ENCODE assay signal across 8 cellular contexts in the genomic region with DNA sequence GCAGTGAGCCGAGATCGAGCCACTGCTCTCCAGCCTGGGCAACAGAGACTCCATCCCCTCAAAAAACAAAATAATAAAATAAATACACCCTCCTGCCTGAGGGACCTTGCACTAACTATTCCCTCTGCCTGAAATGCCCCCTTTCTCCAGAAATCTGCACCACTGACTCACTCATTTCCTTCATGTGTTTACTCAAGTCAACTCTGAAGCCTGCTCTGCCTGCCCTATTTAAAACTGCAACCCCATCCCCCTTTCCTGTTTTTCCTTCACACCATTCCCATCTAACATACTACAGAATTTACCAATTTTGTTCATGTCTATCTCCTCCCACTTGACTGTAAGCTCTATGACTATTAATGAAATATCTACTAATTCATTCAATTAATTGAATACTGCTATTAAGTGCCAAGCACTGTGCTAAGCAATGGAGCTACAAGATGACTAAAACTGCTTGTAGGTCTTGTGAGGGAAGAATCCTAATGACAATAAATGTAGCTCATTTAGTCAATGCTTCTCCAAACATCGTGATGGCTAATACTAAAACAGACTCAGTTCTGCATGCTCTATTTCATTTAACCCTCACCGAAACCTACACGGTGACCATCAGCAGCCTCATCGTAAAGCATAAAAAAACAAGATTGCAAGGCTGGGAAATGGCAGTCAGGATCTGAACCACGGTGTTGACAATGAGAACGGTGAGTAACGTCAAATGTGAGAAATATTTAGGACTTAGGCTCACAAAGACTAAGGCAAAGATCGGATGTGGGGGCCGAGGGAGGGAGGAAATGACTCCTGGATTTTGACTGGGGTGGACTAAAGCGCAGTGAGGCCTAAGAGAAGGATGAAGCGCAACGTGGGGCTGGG. TPM values are rescaled to one million over a fixed set of nuclear protein-coding genes. Genes with fewer than 3 reads are reported as not detected.
A peak's percentile ranks its signal among the peaks of the same experiment; 100 is the strongest.
DNase-seq lines count a peak whose midpoint lies in the region; ATAC-seq and TF ChIP-seq lines count a peak whose summit lies in the region.

No MANE protein-coding gene starts in this region.

- H3K4me3 ChIP-seq in effector memory CD4-positive, alpha-beta T cell (ENCODE audit: insufficient read depth, low read depth, low read length, poor library complexity, severe bottlenecking): peak overlapping the region; percentile 78

- peaks cover 20% of the 10 kb centered on the region for H3K4me1 ChIP-seq in effector memory CD4-positive, alpha-beta T cell (ENCODE audit: control insufficient read depth, insufficient read depth, low read length, poor library complexity, severe bottlenecking)

- H3K27me3 Mint-ChIP-seq in nephron progenitor cell (ENCODE audit: low read depth, poor library complexity): peaks cover 2% of the 10 kb centered on the region

- H3K27ac Mint-ChIP-seq in nephron progenitor cell: peak overlapping the region; percentile 84

- no peaks in the 10 kb centered on the region for H3K27me3 ChIP-seq in effector memory CD4-positive, alpha-beta T cell (replicated peaks; ENCODE audit: control insufficient read depth, insufficient read depth, low read length, poor library complexity, severe bottlenecking)

- no peak for TF ChIP-seq CTCF in nephron progenitor cell (IDR thresholded peaks at IDR 0.05)

- DNase-seq in stimulated activated CD4-positive, alpha-beta T cell treated with anti-CD3 and anti-CD28 coated beads, Interleukin-12 subunit alpha, Interleukin-12 subunit beta, amount 100 ng/mL, for 48 hours (ENCODE audit: low read depth in 2 of 3, low spot score in 1 of 3): peak in 2 of 3 donors; percentile 22 to 25
- no peak for DNase-seq in stimulated activated CD4-positive, alpha-beta T cell treated with anti-CD3 and anti-CD28 coated beads, Interleukin-12 subunit alpha, Interleukin-12 subunit beta, amount 100 ng/mL, for 4 hours
- no peak for DNase-seq in effector memory CD4-positive, alpha-beta T cell
- no peak for DNase-seq in nephron progenitor cell

- peak overlapping the region; percentile 90 for H3K4me3 Mint-ChIP-seq in nephron progenitor cell

- peaks cover 16% of the 10 kb centered on the region for H3K36me3 Mint-ChIP-seq in nephron progenitor cell (ENCODE audit: low read depth)

- H3K4me1 Mint-ChIP-seq in nephron progenitor cell: peaks cover 64% of the 10 kb centered on the region

- no peaks in the 10 kb centered on the region for H3K9me3 ChIP-seq in effector memory CD4-positive, alpha-beta T cell (ENCODE audit: control insufficient read depth, low read length)

- peak overlapping the region; percentile 78 for H3K27ac ChIP-seq in effector memory CD4-positive, alpha-beta T cell (ENCODE audit: insufficient read depth, low read length, poor library complexity, severe bottlenecking)

- H3K9me3 Mint-ChIP-seq in nephron progenitor cell: no peaks in the 10 kb centered on the region

- peaks cover 15% of the 10 kb centered on the region for H3K36me3 ChIP-seq in effector memory CD4-positive, alpha-beta T cell (ENCODE audit: control insufficient read depth, insufficient read depth, low read length)

- ATAC-seq in GM21381 (IDR thresholded peaks at IDR 0.05; ENCODE audit: unreplicated experiment): no peak
- no peak for ATAC-seq in GM18502 (IDR thresholded peaks at IDR 0.05; ENCODE audit: poor library complexity, unreplicated experiment)
- no peak for ATAC-seq in GM18861 (IDR thresholded peaks at IDR 0.05; ENCODE audit: unreplicated experiment)

TF ChIP-seq in PFSK-1, 5 proteins besides CTCF, POLR2A, EP300 and RAD21:
- TF ChIP-seq SIN3A (IDR thresholded peaks at IDR 0.05; ENCODE audit: borderline replicate concordance, insufficient read depth, low read length) (peak; percentile 77; the same call in 1 of the 2 replicates), REST (IDR thresholded peaks at IDR 0.05; ENCODE audit: insufficient read depth in 1 of 2, low read depth in 2 of 2, low read length in 2 of 2) (peak in 1 of 2 experiments; percentile 50; a peak in 1 of 4 replicates), TAF1 (IDR thresholded peaks at IDR 0.05; ENCODE audit: borderline replicate concordance, insufficient read depth, low read length) (peak; percentile 61; the same call in 1 of the 2 replicates), FOXP2 (optimal IDR thresholded peaks at IDR 0.05; ENCODE audit: borderline replicate concordance, extremely low read depth, extremely low read length, insufficient read depth) (no peak), POLR2AphosphoS5 (IDR thresholded peaks at IDR 0.05; ENCODE audit: low read depth, low read length) (no peak)

RNA-seq across cellular contexts. Expression of gene TMEM39B, which starts 0.7 kb away (rescaled TPM):
- polyA plus RNA-seq in PFSK-1 (2012; ENCODE audit: insufficient read length, low read depth): 36.5 TPM

RNA-seq across cellular contexts. Expression of gene KPNA6, which starts 35.9 kb away (rescaled TPM):
- polyA plus RNA-seq in PFSK-1 (2012; ENCODE audit: insufficient read length, low read depth): 9.2 TPM

RNA-seq across cellular contexts. Expression of gene KHDRBS1, which starts 58.3 kb away (rescaled TPM):
- 119 TPM for polyA plus RNA-seq in PFSK-1 (2012; ENCODE audit: insufficient read length, low read depth)

Comparison
In these comparisons a context has a peak if more than half of its experiments do, and no peak if none do; other contexts are left out.
1. DNase-seq: peak in stimulated activated CD4-positive, alpha-beta T cell treated with anti-CD3 and anti-CD28 coated beads, Interleukin-12 subunit alpha, Interleukin-12 subunit beta, amount 100 ng/mL, for 48 hours (2 of 3); none in stimulated activated CD4-positive, alpha-beta T cell treated with anti-CD3 and anti-CD28 coated beads, Interleukin-12 subunit alpha, Interleukin-12 subunit beta, amount 100 ng/mL, for 4 hours (single experiment), effector memory CD4-positive, alpha-beta T cell (0 of 3) and nephron progenitor cell (single experiment).